26 cellular contexts compared by ENCODE assay signal in the genomic region with DNA sequence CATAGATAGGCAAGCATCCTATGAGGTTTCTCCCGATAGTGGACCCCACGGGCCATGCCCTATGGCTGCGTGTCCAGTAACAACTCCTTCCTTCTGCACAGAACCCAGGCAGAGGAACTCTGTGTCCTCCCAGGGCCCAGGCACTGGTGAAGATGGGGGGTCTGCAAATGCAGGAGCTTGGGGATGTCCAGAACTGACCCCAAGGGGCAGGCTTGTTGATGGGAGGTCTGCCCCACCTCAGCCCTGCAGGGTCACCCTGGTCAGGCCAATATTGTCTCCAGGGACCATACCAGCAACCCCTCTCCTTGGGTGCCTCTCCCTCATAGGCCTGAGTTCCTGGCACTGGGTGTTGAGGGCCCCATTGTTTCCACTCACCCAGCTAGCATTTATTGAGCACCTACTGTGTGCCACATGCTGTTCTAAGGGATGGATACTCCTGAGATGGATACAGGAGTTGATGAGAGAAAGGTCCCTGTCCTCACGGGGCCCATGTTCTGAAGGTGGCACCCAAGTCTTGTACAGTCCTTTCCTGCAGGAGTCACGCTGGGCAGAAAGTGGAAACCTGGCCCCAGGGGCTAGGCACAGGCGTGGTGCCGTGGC. TPM values are rescaled to one million over a fixed set of nuclear protein-coding genes. Genes with fewer than 3 reads are reported as not detected.
"Had no signal": no experiment of that assay in that cellular context is flagged by ENCODE, and none has a peak within 500 bp of the region (broad histone marks: within the 10 kb centered on the region; RNA-seq: fewer than 3 reads in every experiment).

No MANE protein-coding gene starts in this region.

- ATAC-seq: activated CD4-positive, alpha-beta T cell treated with anti-CD3 and anti-CD28 coated beads for 36 hours; effector memory CD8-positive, alpha-beta T cell; gastrocnemius medialis; natural killer cell treated with Interleukin-12 subunit alpha and Interleukin-12 subunit beta and Interleukin-15 and Interleukin-18, amount 100 ng/mL, for 72 hours; stimulated activated naive B cell treated with anti-CD40 and anti-IgM and Interleukin-4, amounts not matched to agents 10 μg/mL and 1 μg/mL and 100 μg/mL, for 72 hours had no signal

- H3K4me3 Mint-ChIP-seq: activated B cell treated with CpG ODN at 0.5 μM for 24 hours; activated CD4-positive, alpha-beta T cell treated with anti-CD3 and anti-CD28 coated beads for 36 hours; activated naive CD4-positive, alpha-beta T cell treated with anti-CD3 and anti-CD28 coated beads for 36 hours; activated naive CD8-positive, alpha-beta T cell treated with anti-CD3 and anti-CD28 coated beads, Interleukin-2, amount 10 ng/mL, durations not matched to agents 7 days and 5 days; central memory CD8-positive, alpha-beta T cell; effector memory CD8-positive, alpha-beta T cell; memory B cell; stimulated activated naive B cell treated with anti-CD40 and anti-IgM and Interleukin-4, amounts not matched to agents 10 μg/mL and 1 μg/mL and 100 μg/mL, for 72 hours had no signal

- H3K27ac Mint-ChIP-seq: activated B cell treated with CpG ODN at 0.5 μM for 24 hours; activated CD4-positive, alpha-beta T cell treated with anti-CD3 and anti-CD28 coated beads for 36 hours; activated naive CD4-positive, alpha-beta T cell treated with anti-CD3 and anti-CD28 coated beads for 36 hours; activated naive CD8-positive, alpha-beta T cell treated with anti-CD3 and anti-CD28 coated beads, Interleukin-2, amount 10 ng/mL, durations not matched to agents 7 days and 5 days; effector memory CD8-positive, alpha-beta T cell; memory B cell had no signal

- H3K36me3 Mint-ChIP-seq: natural killer cell treated with Interleukin-12 subunit alpha and Interleukin-12 subunit beta and Interleukin-15 and Interleukin-18, amount 100 ng/mL, for 72 hours had no signal

- H3K4me1 ChIP-seq: gastrocnemius medialis, testis had no signal

- H3K4me2 ChIP-seq: smooth muscle cell had no signal

- DNase-seq: activated B cell treated with CpG ODN at 0.5 μM for 24 hours; activated CD4-positive, alpha-beta T cell treated with anti-CD3 and anti-CD28 coated beads for 36 hours; activated CD4-positive, alpha-beta T cell treated with anti-CD3 and anti-CD28 coated beads, Interleukin-2, amount 50 U/mL, for 48 hours; activated CD8-positive, alpha-beta memory T cell treated with anti-CD3 and anti-CD28 coated beads, Interleukin-2, amount 50 U/mL, for 48 hours; activated effector memory CD4-positive, alpha-beta T cell treated with Interleukin-2 at 50 U/mL for 16 hours; activated naive CD4-positive, alpha-beta T cell treated with anti-CD3 and anti-CD28 coated beads for 36 hours; activated naive CD8-positive, alpha-beta T cell treated with anti-CD3 and anti-CD28 coated beads, Interleukin-2, amount 10 ng/mL, durations not matched to agents 7 days and 5 days; activated T-cell treated with anti-CD3 and anti-CD28 coated beads, Interleukin-2, amount 50 U/mL, for 48 hours; amniotic stem cell; effector memory CD8-positive, alpha-beta T cell; gastrocnemius medialis; hippocampal formation; nucleus accumbens; sigmoid colon; stimulated activated CD4-positive, alpha-beta T cell treated with anti-CD3 and anti-CD28 coated beads, Interleukin-15, amount 100 ng/mL, for 24 hours; stimulated activated CD8-positive, alpha-beta memory T cell treated with anti-CD3 and anti-CD28 coated beads, Interleukin-4, amount 100 ng/mL, for 48 hours; stimulated activated naive B cell treated with anti-CD40 and anti-IgM and Interleukin-4, amounts not matched to agents 10 μg/mL and 1 μg/mL and 100 μg/mL, for 72 hours; T-helper 9 cell; testis; upper lobe of left lung had no signal

- H3K9me3 ChIP-seq: breast epithelium, esophagus muscularis mucosa, gastrocnemius medialis, sigmoid colon, testis, upper lobe of left lung had no signal

- H3K9me3 Mint-ChIP-seq: activated B cell treated with CpG ODN at 0.5 μM for 24 hours; activated naive CD4-positive, alpha-beta T cell treated with anti-CD3 and anti-CD28 coated beads for 36 hours; activated naive CD8-positive, alpha-beta T cell treated with anti-CD3 and anti-CD28 coated beads, Interleukin-2, amount 10 ng/mL, durations not matched to agents 7 days and 5 days; central memory CD8-positive, alpha-beta T cell; effector memory CD8-positive, alpha-beta T cell; memory B cell; natural killer cell treated with Interleukin-12 subunit alpha and Interleukin-12 subunit beta and Interleukin-15 and Interleukin-18, amount 100 ng/mL, for 72 hours; stimulated activated naive B cell treated with anti-CD40 and anti-IgM and Interleukin-4, amounts not matched to agents 10 μg/mL and 1 μg/mL and 100 μg/mL, for 72 hours had no signal

- H3K4me3 ChIP-seq: breast epithelium, esophagus muscularis mucosa, gastrocnemius medialis, sigmoid colon, smooth muscle cell, testis, upper lobe of left lung had no signal

- H3K36me3 ChIP-seq: breast epithelium had no signal

- H3K27ac ChIP-seq: breast epithelium, esophagus muscularis mucosa, sigmoid colon, testis, upper lobe of left lung had no signal

- H3K27me3 ChIP-seq: breast epithelium, esophagus muscularis mucosa, gastrocnemius medialis, sigmoid colon, testis, upper lobe of left lung had no signal

- H3K4me1 Mint-ChIP-seq: activated B cell treated with CpG ODN at 0.5 μM for 24 hours, memory B cell had no signal

- H3K27me3 Mint-ChIP-seq: activated B cell treated with CpG ODN at 0.5 μM for 24 hours; activated CD4-positive, alpha-beta T cell treated with anti-CD3 and anti-CD28 coated beads for 36 hours; activated naive CD8-positive, alpha-beta T cell treated with anti-CD3 and anti-CD28 coated beads, Interleukin-2, amount 10 ng/mL, durations not matched to agents 7 days and 5 days; central memory CD8-positive, alpha-beta T cell; effector memory CD8-positive, alpha-beta T cell; memory B cell; natural killer cell treated with Interleukin-12 subunit alpha and Interleukin-12 subunit beta and Interleukin-15 and Interleukin-18, amount 100 ng/mL, for 72 hours; stimulated activated naive B cell treated with anti-CD40 and anti-IgM and Interleukin-4, amounts not matched to agents 10 μg/mL and 1 μg/mL and 100 μg/mL, for 72 hours had no signal

RNA-seq across cellular contexts. Expression of a gene that starts 26.3 kb away (rescaled TPM):
- total RNA-seq: smooth muscle cell had no signal
